28 cellular contexts compared by ENCODE assay signal in genomic region chr9:135095470-135096407, GRCh38. TPM values are rescaled to one million over a fixed set of nuclear protein-coding genes. Genes with fewer than 3 reads are reported as not detected.
A peak's percentile ranks its signal among the peaks of the same experiment; 100 is the strongest.
DNase-seq lines count a peak whose midpoint lies in the region; ATAC-seq lines count a peak whose summit lies in the region.
"Had no signal": no experiment of that assay in that cellular context is flagged by ENCODE, and none has a peak within 500 bp of the region (broad histone marks: within the 10 kb centered on the region; RNA-seq: fewer than 3 reads in every experiment).

No MANE protein-coding gene starts in this region.

- no peak for ATAC-seq in GM18498 (IDR thresholded peaks at IDR 0.05; ENCODE audit: unreplicated experiment)
- ATAC-seq: foreskin keratinocyte; GM12878; heart right ventricle; naive thymus-derived CD4-positive, alpha-beta T cell; PC-3 had no signal

- no peak overlapping the region for H3K4ac ChIP-seq in neuronal stem cell (ENCODE audit: low read length)

- H3K27me3 ChIP-seq in Karpas-422 (ENCODE audit: low read length) (no peaks in the 10 kb centered on the region), neuronal stem cell (ENCODE audit: control insufficient read depth in 3 of 3, insufficient read depth in 3 of 3, low read depth in 1 of 3, low read length in 3 of 3) (peaks cover 0 to 4% (median 0%) of the 10 kb centered on the region in 3 experiments)
- H3K27me3 ChIP-seq: esophagus muscularis mucosa, tibial nerve had no signal

- no peak overlapping the region for H4K8ac ChIP-seq in neuronal stem cell (ENCODE audit: low read depth, low read length)

- no peaks in the 10 kb centered on the region for H3K79me2 ChIP-seq in Karpas-422 (ENCODE audit: low read length)

- H3K9me3 ChIP-seq in Karpas-422 (ENCODE audit: low read length): no peaks in the 10 kb centered on the region
- H3K9me3 ChIP-seq in neuronal stem cell (replicated peaks in 1 of 2; ENCODE audit: control insufficient read depth in 2 of 2, insufficient read depth in 1 of 2, low read depth in 1 of 2, low read length in 2 of 2): peaks cover 0 to 6% of the 10 kb centered on the region in 2 donors
- H3K9me3 ChIP-seq: BLaER1, esophagus muscularis mucosa, heart right ventricle, tibial nerve had no signal

- H3K4me3 ChIP-seq in Karpas-422 (ENCODE audit: low read length) (no peak overlapping the region), neuronal stem cell (ENCODE audit: low read length in 2 of 2) (no peak overlapping the region)
- H3K4me3 ChIP-seq: BLaER1, esophagus muscularis mucosa, GM12878, heart right ventricle, tibial nerve had no signal

- H3K79me1 ChIP-seq in neuronal stem cell (ENCODE audit: low read depth, low read length): no peaks in the 10 kb centered on the region

- DNase-seq in NCI-H2196 (lab: John Stamatoyannopoulos, UW; ENCODE audit: unreplicated experiment): peak; percentile 20
- no peak for DNase-seq in NCI-H2196 treated with DMSO at 0.1 percent for 48 hours (lab: John Stamatoyannopoulos, UW; ENCODE audit: unreplicated experiment)
- DNase-seq in Karpas-422: peak; percentile 43
- peak; percentile 65 for DNase-seq in NCI-H69 (lab: John Stamatoyannopoulos, UW)
- DNase-seq in neuronal stem cell (ENCODE audit: low spot score): no peak
- DNase-seq in putamen (ENCODE audit: low spot score): no peak
- DNase-seq: ACHN; activated CD4-positive, alpha-beta T cell treated with anti-CD3 and anti-CD28 coated beads for 4 hours; activated CD8-positive, alpha-beta memory T cell treated with anti-CD3 and anti-CD28 coated beads for 24 hours; activated effector memory CD4-positive, alpha-beta T cell treated with Interleukin-2 at 50 U/mL for 16 hours; dermis blood vessel endothelial cell; EL; foreskin keratinocyte; heart right ventricle; Kasumi-1; midbrain; naive thymus-derived CD4-positive, alpha-beta T cell; NK-92 treated with Interleukin-12 subunit alpha and Interleukin-12 subunit beta, amount 100 ng/mL, for 24 hours; occipital lobe; PC-3; T-helper 9 cell had no signal

- H3K4me2 ChIP-seq in Karpas-422 (ENCODE audit: low read depth, low read length, poor library complexity, severe bottlenecking): no peak overlapping the region
- no peak overlapping the region for H3K4me2 ChIP-seq in neuronal stem cell (ENCODE audit: insufficient read depth, low read length, poor library complexity, severe bottlenecking)
- H3K4me2 ChIP-seq: BLaER1 had no signal

- H3K18ac ChIP-seq in neuronal stem cell (ENCODE audit: low read length): no peak overlapping the region

- no peak overlapping the region for H2BK15ac ChIP-seq in neuronal stem cell (ENCODE audit: low read length)

- H3K14ac ChIP-seq in neuronal stem cell (ENCODE audit: low read length): no peak overlapping the region

- no peak overlapping the region for H2BK12ac ChIP-seq in neuronal stem cell (ENCODE audit: low read length)

- H3K36me3 ChIP-seq in Karpas-422 (ENCODE audit: insufficient read depth, low read length) (no peaks in the 10 kb centered on the region), neuronal stem cell (replicated peaks in 1 of 2; ENCODE audit: control insufficient read depth in 2 of 2, insufficient read depth in 2 of 2, low read length in 2 of 2) (no peaks in the 10 kb centered on the region)
- H3K36me3 ChIP-seq: BLaER1 had no signal

- no peaks in the 10 kb centered on the region for H3K9me2 ChIP-seq in Karpas-422 (replicated peaks; ENCODE audit: insufficient read depth, low read length)

- H2AK5ac ChIP-seq in neuronal stem cell (ENCODE audit: low read depth, low read length): no peak overlapping the region

- H2BK120ac ChIP-seq in neuronal stem cell (ENCODE audit: low read depth, low read length): no peak overlapping the region

- H2AFZ ChIP-seq in Karpas-422 (ENCODE audit: low read length): no peak overlapping the region
- H2AFZ ChIP-seq in neuronal stem cell (ENCODE audit: low read length): no peak overlapping the region

- no CpG with 5 or more reads among the region's 9 CpGs for WGBS in neuronal stem cell (ENCODE audit: extremely low coverage in 2 of 2, insufficient read length in 2 of 2, insufficient replicate concordance in 1 of 2), 2 donors

- H3K9ac ChIP-seq in Karpas-422 (ENCODE audit: low read length) (no peak overlapping the region), neuronal stem cell (ENCODE audit: low read depth, low read length, poor library complexity) (peak overlapping the region; percentile 18)
- H3K9ac ChIP-seq: BLaER1 had no signal

- H4K20me1 ChIP-seq in Karpas-422 (ENCODE audit: insufficient read depth, low read depth, low read length): 0 out of 2 replicates have a peak, but pooled peaks cover 6% of the 10 kb centered on the region

- H3K27ac ChIP-seq in Karpas-422 (ENCODE audit: low read length): no peak overlapping the region
- H3K27ac ChIP-seq in neuronal stem cell (replicated peaks; ENCODE audit: low read length): no peak overlapping the region
- H3K27ac ChIP-seq: BLaER1, esophagus muscularis mucosa, foreskin keratinocyte, heart right ventricle, HL-60, tibial nerve, VCaP had no signal

- no peak overlapping the region for H2BK5ac ChIP-seq in neuronal stem cell (ENCODE audit: low read length)

- H3K4me1 ChIP-seq in Karpas-422 (ENCODE audit: low read length): peaks cover 4% of the 10 kb centered on the region
- peaks cover 0 to 2% of the 10 kb centered on the region in 2 donors for H3K4me1 ChIP-seq in neuronal stem cell (ENCODE audit: control insufficient read depth in 2 of 2, insufficient read depth in 1 of 2, low read depth in 1 of 2, low read length in 2 of 2)
- H3K4me1 ChIP-seq: BLaER1, esophagus muscularis mucosa, foreskin keratinocyte, heart right ventricle had no signal

- no peak overlapping the region for H3K23ac ChIP-seq in neuronal stem cell (ENCODE audit: low read depth, low read length, poor library complexity)

- no peak overlapping the region for H4K91ac ChIP-seq in neuronal stem cell (ENCODE audit: low read depth, low read length, poor library complexity)

RNA-seq across cellular contexts. Expression of gene OLFM1, which starts 8.3 kb away (rescaled TPM):
- not detected in 2 replicates for total RNA-seq in Karpas-422 (2014; rRNA removed; shearing (Covaris generic); ENCODE audit: low replicate concordance)
- polyA plus RNA-seq in neuronal stem cell (2013, experiment 1 of 2): 5.8 TPM
- 5.8 TPM for polyA plus RNA-seq in neuronal stem cell (2013, experiment 2 of 2)
- total RNA-seq: GM12878 had no signal
- polyA plus RNA-seq: GM12878; naive thymus-derived CD4-positive, alpha-beta T cell had no signal

Comparison
In these comparisons a context has a peak if more than half of its experiments do, and no peak if none do; other contexts are left out.
1. DNase-seq: peak in NCI-H2196 (single experiment), Karpas-422 (single experiment) and NCI-H69 (single experiment); none in NCI-H2196 treated with DMSO at 0.1 percent for 48 hours (single experiment), neuronal stem cell (single experiment) and putamen (single experiment).